Comparison of ENCODE assay signal across 19 cellular contexts in the genomic region with DNA sequence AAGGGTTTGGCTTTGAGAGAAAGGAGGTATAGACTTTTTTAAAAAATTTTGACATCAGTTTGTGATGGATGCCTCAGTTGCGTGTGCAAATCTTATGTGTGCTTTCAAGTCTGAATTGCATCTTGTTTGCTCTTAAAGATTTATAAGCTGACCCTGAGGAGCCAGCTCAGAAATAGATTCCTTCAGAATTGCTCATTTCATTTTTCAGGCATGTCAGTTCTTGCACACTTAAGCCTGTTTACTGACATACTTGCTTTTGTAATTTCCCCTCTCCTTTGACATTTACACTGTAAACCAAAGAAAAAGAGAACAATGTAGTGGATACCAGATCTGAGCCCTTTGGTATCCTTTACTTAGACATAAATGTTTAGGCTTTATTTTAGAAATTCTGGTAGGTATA.
DNase-seq lines count a peak whose midpoint lies in the region; ATAC-seq and TF ChIP-seq lines count a peak whose summit lies in the region.
"Had no signal": no experiment of that assay in that cellular context is flagged by ENCODE, and none has a peak within 500 bp of the region (broad histone marks: within the 10 kb centered on the region; RNA-seq: fewer than 3 reads in every experiment).

No MANE protein-coding gene starts in this region.

- DNase-seq in EH (ENCODE audit: low read depth) = peak; percentile 45
- no peak for DNase-seq in MM.1S
- DNase-seq in mesothelial cell of epicardium (ENCODE audit: low spot score in 2 of 2, unreplicated experiment in 2 of 2) = no peak
- no peak for DNase-seq in thyroid gland
- DNase-seq in stimulated activated CD4-positive, alpha-beta T cell treated with anti-CD3 and anti-CD28 coated beads, Interleukin-4, amount 100 ng/mL, for 24 hours = no peak
- DNase-seq: activated effector memory CD4-positive, alpha-beta T cell treated with Interleukin-2 at 50 U/mL for 16 hours; amygdala; Caco-2; effector memory CD8-positive, alpha-beta T cell; left ventricle myocardium inferior; NCI-H1417 treated with DMSO at 0.1 percent for 48 hours; upper lobe of left lung had no signal

- H3K27ac ChIP-seq in MM.1S (ENCODE audit: low read length) (no peak overlapping the region), thyroid gland (no peak overlapping the region)
- H3K27ac ChIP-seq: left ventricle myocardium inferior, right atrium auricular region had no signal

- H3K9me2 ChIP-seq in MM.1S (replicated peaks; ENCODE audit: insufficient read depth, low read length) = no peaks in the 10 kb centered on the region

- no peak overlapping the region for H3K9ac ChIP-seq in MM.1S (ENCODE audit: low read length)

- H3K9me3 ChIP-seq in MM.1S (replicated peaks; ENCODE audit: insufficient read depth, low read length) (no peaks in the 10 kb centered on the region), thyroid gland (no peaks in the 10 kb centered on the region)
- H3K9me3 ChIP-seq: Caco-2, left ventricle myocardium inferior, right atrium auricular region, upper lobe of left lung had no signal

- H3K27me3 ChIP-seq in MM.1S (replicated peaks; ENCODE audit: insufficient read depth, low read length) (no peaks in the 10 kb centered on the region), thyroid gland (no peaks in the 10 kb centered on the region)
- H3K27me3 ChIP-seq: right atrium auricular region, upper lobe of left lung had no signal

- H3K27ac Mint-ChIP-seq in mesothelial cell of epicardium = peak overlapping the region; percentile 70
- H3K27ac Mint-ChIP-seq: effector memory CD8-positive, alpha-beta T cell; stimulated activated naive CD8-positive, alpha-beta T cell treated with anti-CD3 and anti-CD28 coated beads, Interleukin-15, Interleukin-2, amounts not matched to agents 100 ng/mL and 50 ng/mL, for 24 hours had no signal

- TF ChIP-seq POLR2A in thyroid gland (IDR thresholded peaks at IDR 0.05) = no peak

- H3K79me2 ChIP-seq in MM.1S (ENCODE audit: low read length) = no peaks in the 10 kb centered on the region

- H3K27me3 Mint-ChIP-seq in mesothelial cell of epicardium (ENCODE audit: low read depth) = no peaks in the 10 kb centered on the region

- intact Hi-C loops in thyroid gland (cut with DNase I) = no loop called here

- no peaks in the 10 kb centered on the region for H4K20me1 ChIP-seq in MM.1S (ENCODE audit: insufficient read depth, low read length)

- H3K9me3 Mint-ChIP-seq in mesothelial cell of epicardium = no peaks in the 10 kb centered on the region
- H3K9me3 Mint-ChIP-seq: central memory CD8-positive, alpha-beta T cell; effector memory CD8-positive, alpha-beta T cell; stimulated activated naive CD8-positive, alpha-beta T cell treated with anti-CD3 and anti-CD28 coated beads, Interleukin-15, Interleukin-2, amounts not matched to agents 100 ng/mL and 50 ng/mL, for 24 hours had no signal

- no peak overlapping the region for H3K4me3 Mint-ChIP-seq in mesothelial cell of epicardium
- H3K4me3 Mint-ChIP-seq: central memory CD8-positive, alpha-beta T cell; effector memory CD8-positive, alpha-beta T cell; stimulated activated naive CD8-positive, alpha-beta T cell treated with anti-CD3 and anti-CD28 coated beads, Interleukin-15, Interleukin-2, amounts not matched to agents 100 ng/mL and 50 ng/mL, for 24 hours had no signal

- peak overlapping the region; percentile 19; the same call in 1 of the 2 replicates for H3K4me2 ChIP-seq in MM.1S (ENCODE audit: low read depth, low read length)

- 82 to 85% methylated on average over 1 of the region's 1 CpG for WGBS in thyroid gland, 2 donors

- no peaks in the 10 kb centered on the region for H3K36me3 Mint-ChIP-seq in mesothelial cell of epicardium

- no peak overlapping the region for H2AFZ ChIP-seq in MM.1S (ENCODE audit: low read length)

- no peak for TF ChIP-seq CTCF in MM.1S (IDR thresholded peaks at IDR 0.05; ENCODE audit: low read length)
- TF ChIP-seq CTCF in mesothelial cell of epicardium (IDR thresholded peaks at IDR 0.05; ENCODE audit: unreplicated experiment) = no peak
- no peak for TF ChIP-seq CTCF in thyroid gland (IDR thresholded peaks at IDR 0.05)

- H3K4me1 Mint-ChIP-seq in mesothelial cell of epicardium = peaks cover 15% of the 10 kb centered on the region
- H3K4me1 Mint-ChIP-seq: central memory CD8-positive, alpha-beta T cell had no signal

- H3K4me3 ChIP-seq in MM.1S (ENCODE audit: low read length) (no peak overlapping the region), thyroid gland (replicated peaks in 1 of 3) (no peak overlapping the region)
- H3K4me3 ChIP-seq: left ventricle myocardium inferior, right atrium auricular region, upper lobe of left lung had no signal

- no peaks in the 10 kb centered on the region for H3K36me3 ChIP-seq in MM.1S (replicated peaks; ENCODE audit: insufficient read depth, low read length)
- H3K36me3 ChIP-seq in thyroid gland = no peaks in the 10 kb centered on the region
- H3K36me3 ChIP-seq: left ventricle myocardium inferior, right atrium auricular region, upper lobe of left lung had no signal

- H3F3A ChIP-seq in MM.1S (ENCODE audit: insufficient read depth, low read length) = no peaks in the 10 kb centered on the region

- ATAC-seq in esophagus mucosa (peak; percentile 82), HG03521 (IDR thresholded peaks at IDR 0.05; ENCODE audit: unreplicated experiment) (no peak), GM19463 (IDR thresholded peaks at IDR 0.05; ENCODE audit: unreplicated experiment) (no peak)
- ATAC-seq: effector memory CD8-positive, alpha-beta T cell; Panc1 had no signal

- H3K4me1 ChIP-seq in MM.1S (ENCODE audit: low read length) (0 out of 2 replicates have a peak, but pooled peaks cover 11% of the 10 kb centered on the region), thyroid gland (no peaks in the 10 kb centered on the region)
- H3K4me1 ChIP-seq: Caco-2, left ventricle myocardium inferior, right atrium auricular region, upper lobe of left lung had no signal
